ENCODE assay signal across 1 cellular context in genomic region chr16:70565053-70565452, GRCh38.
TF ChIP-seq lines count a peak whose summit lies in the region.

No MANE protein-coding gene starts in this region.

TF ChIP-seq in K562, 482 proteins besides CTCF, POLR2A, EP300 and RAD21:
- TF ChIP-seq TCF7 (IDR thresholded peaks at IDR 0.05; ENCODE audit: borderline replicate concordance) (no peak), ZNF707 (CRISPR knock-in tag; conservative IDR thresholded peaks at IDR 0.05) (no peak), MXI1 (IDR thresholded peaks at IDR 0.05; ENCODE audit: low read depth, low read length) (no peak), HBP1 (CRISPR knock-in tag; IDR thresholded peaks at IDR 0.05) (no peak), POLR3G (IDR thresholded peaks at IDR 0.05; ENCODE audit: extremely low read depth, insufficient read length, insufficient replicate concordance) (no peak), CREBBP (IDR thresholded peaks at IDR 0.05; ENCODE audit: low read depth, low read length) (no peak), PHTF2 (CRISPR knock-in tag; IDR thresholded peaks at IDR 0.05) (no peak), HLTF (IDR thresholded peaks at IDR 0.05) (no peak), RFX7 (CRISPR knock-in tag; IDR thresholded peaks at IDR 0.05) (no peak), ZFPM2 (CRISPR knock-in tag; IDR thresholded peaks at IDR 0.05) (no peak), HNRNPUL1 (IDR thresholded peaks at IDR 0.05; ENCODE audit: low read length) (no peak), CBX8 (IDR thresholded peaks at IDR 0.05; ENCODE audit: borderline replicate concordance, extremely low read depth, low read depth, low read length, poor library complexity, severe bottlenecking) (no peak)
